ENCODE assay signal across 1 cellular context in the genomic region with DNA sequence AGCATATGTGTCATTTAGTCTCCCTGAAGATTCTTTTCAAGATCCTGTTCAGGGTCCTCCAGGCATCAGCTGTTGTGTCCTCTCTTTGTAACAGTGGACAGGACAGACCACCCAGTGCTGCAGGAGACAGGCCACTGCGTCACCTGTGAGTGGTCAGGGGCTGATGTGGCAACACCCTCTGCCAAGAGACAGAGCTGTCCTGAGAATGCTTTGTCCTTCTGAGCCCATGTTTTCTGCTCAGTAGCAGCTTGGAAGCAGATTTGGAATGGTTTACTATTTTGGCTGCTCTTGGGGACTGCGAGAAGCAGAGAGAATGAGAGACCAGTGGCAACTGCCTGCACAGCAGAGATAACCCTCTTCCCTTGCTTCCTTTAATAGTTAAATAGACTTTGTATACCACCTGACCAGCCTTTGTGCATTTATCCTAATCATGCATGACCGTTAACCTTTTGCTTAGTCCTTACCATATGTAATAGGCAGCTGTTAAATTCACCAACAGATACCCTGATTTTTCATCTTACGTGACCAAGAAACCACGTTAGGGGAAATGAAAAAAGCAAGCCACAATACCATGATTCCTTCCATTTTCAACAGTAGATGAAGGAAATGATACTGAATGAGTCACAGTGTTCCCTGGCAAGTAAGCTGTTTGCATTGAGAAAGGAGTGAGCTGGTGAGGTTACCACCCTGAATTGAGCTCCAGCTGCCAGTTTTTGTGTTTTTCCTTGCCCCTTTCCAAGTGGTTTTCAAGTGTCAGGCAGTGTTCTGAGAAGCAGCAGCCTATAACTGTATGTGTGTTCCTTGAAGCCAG.
TF ChIP-seq lines count a peak whose summit lies in the region.

No MANE protein-coding gene starts in this region.

TF ChIP-seq in K562, 482 proteins besides CTCF, POLR2A, EP300 and RAD21 (continued from another document):
- no peak for TF ChIP-seq CREM (IDR thresholded peaks at IDR 0.05; ENCODE audit: low read depth)
- TF ChIP-seq BACH1 (tag; IDR thresholded peaks at IDR 0.05) = 0 out of 2 replicates have a peak, but pooled peaks have one; percentile 19
- TF ChIP-seq, protein P1, sequence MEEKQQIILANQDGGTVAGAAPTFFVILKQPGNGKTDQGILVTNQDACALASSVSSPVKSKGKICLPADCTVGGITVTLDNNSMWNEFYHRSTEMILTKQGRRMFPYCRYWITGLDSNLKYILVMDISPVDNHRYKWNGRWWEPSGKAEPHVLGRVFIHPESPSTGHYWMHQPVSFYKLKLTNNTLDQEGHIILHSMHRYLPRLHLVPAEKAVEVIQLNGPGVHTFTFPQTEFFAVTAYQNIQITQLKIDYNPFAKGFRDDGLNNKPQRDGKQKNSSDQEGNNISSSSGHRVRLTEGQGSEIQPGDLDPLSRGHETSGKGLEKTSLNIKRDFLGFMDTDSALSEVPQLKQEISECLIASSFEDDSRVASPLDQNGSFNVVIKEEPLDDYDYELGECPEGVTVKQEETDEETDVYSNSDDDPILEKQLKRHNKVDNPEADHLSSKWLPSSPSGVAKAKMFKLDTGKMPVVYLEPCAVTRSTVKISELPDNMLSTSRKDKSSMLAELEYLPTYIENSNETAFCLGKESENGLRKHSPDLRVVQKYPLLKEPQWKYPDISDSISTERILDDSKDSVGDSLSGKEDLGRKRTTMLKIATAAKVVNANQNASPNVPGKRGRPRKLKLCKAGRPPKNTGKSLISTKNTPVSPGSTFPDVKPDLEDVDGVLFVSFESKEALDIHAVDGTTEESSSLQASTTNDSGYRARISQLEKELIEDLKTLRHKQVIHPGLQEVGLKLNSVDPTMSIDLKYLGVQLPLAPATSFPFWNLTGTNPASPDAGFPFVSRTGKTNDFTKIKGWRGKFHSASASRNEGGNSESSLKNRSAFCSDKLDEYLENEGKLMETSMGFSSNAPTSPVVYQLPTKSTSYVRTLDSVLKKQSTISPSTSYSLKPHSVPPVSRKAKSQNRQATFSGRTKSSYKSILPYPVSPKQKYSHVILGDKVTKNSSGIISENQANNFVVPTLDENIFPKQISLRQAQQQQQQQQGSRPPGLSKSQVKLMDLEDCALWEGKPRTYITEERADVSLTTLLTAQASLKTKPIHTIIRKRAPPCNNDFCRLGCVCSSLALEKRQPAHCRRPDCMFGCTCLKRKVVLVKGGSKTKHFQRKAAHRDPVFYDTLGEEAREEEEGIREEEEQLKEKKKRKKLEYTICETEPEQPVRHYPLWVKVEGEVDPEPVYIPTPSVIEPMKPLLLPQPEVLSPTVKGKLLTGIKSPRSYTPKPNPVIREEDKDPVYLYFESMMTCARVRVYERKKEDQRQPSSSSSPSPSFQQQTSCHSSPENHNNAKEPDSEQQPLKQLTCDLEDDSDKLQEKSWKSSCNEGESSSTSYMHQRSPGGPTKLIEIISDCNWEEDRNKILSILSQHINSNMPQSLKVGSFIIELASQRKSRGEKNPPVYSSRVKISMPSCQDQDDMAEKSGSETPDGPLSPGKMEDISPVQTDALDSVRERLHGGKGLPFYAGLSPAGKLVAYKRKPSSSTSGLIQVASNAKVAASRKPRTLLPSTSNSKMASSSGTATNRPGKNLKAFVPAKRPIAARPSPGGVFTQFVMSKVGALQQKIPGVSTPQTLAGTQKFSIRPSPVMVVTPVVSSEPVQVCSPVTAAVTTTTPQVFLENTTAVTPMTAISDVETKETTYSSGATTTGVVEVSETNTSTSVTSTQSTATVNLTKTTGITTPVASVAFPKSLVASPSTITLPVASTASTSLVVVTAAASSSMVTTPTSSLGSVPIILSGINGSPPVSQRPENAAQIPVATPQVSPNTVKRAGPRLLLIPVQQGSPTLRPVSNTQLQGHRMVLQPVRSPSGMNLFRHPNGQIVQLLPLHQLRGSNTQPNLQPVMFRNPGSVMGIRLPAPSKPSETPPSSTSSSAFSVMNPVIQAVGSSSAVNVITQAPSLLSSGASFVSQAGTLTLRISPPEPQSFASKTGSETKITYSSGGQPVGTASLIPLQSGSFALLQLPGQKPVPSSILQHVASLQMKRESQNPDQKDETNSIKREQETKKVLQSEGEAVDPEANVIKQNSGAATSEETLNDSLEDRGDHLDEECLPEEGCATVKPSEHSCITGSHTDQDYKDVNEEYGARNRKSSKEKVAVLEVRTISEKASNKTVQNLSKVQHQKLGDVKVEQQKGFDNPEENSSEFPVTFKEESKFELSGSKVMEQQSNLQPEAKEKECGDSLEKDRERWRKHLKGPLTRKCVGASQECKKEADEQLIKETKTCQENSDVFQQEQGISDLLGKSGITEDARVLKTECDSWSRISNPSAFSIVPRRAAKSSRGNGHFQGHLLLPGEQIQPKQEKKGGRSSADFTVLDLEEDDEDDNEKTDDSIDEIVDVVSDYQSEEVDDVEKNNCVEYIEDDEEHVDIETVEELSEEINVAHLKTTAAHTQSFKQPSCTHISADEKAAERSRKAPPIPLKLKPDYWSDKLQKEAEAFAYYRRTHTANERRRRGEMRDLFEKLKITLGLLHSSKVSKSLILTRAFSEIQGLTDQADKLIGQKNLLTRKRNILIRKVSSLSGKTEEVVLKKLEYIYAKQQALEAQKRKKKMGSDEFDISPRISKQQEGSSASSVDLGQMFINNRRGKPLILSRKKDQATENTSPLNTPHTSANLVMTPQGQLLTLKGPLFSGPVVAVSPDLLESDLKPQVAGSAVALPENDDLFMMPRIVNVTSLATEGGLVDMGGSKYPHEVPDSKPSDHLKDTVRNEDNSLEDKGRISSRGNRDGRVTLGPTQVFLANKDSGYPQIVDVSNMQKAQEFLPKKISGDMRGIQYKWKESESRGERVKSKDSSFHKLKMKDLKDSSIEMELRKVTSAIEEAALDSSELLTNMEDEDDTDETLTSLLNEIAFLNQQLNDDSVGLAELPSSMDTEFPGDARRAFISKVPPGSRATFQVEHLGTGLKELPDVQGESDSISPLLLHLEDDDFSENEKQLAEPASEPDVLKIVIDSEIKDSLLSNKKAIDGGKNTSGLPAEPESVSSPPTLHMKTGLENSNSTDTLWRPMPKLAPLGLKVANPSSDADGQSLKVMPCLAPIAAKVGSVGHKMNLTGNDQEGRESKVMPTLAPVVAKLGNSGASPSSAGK (IDR thresholded peaks at IDR 0.05) = no peak
- peak; percentile 54; the same call in 1 of the 2 replicates for TF ChIP-seq ZNF766 (CRISPR knock-in tag; conservative IDR thresholded peaks at IDR 0.05)
- TF ChIP-seq SMARCE1 (IDR thresholded peaks at IDR 0.05) = no peak
- TF ChIP-seq ZFP30 (CRISPR knock-in tag; IDR thresholded peaks at IDR 0.05; ENCODE audit: borderline replicate concordance) = no peak
- TF ChIP-seq RNF2 (IDR thresholded peaks at IDR 0.05) = no peak
- TF ChIP-seq FOXK2 (conservative IDR thresholded peaks at IDR 0.05 in 1 of 2, IDR thresholded peaks at IDR 0.05 in 1 of 2; ENCODE audit: low read depth in 2 of 2) = no peak
- TF ChIP-seq FOSL1 (tag; conservative IDR thresholded peaks at IDR 0.05) = peak; percentile 53; the same call in 1 of the 2 replicates
- TF ChIP-seq ARID1B (IDR thresholded peaks at IDR 0.05) = peak; percentile 44; the same call in 1 of the 2 replicates
- TF ChIP-seq TAL1 (IDR thresholded peaks at IDR 0.05) = peak; percentile 39; the same call in 1 of the 2 replicates
- no peak for TF ChIP-seq JUND (IDR thresholded peaks at IDR 0.05; ENCODE audit: borderline replicate concordance, low read depth, low read length)
- peak; percentile 43; the same call in 2 of the 3 replicates for TF ChIP-seq JUND (tag; IDR thresholded peaks at IDR 0.05; ENCODE audit: borderline replicate concordance, low read depth, low read length)
- TF ChIP-seq CBFA2T3 (IDR thresholded peaks at IDR 0.05) = peak; percentile 22; the same call in 1 of the 2 replicates
